1 cellular context compared by ENCODE assay signal in the genomic region with DNA sequence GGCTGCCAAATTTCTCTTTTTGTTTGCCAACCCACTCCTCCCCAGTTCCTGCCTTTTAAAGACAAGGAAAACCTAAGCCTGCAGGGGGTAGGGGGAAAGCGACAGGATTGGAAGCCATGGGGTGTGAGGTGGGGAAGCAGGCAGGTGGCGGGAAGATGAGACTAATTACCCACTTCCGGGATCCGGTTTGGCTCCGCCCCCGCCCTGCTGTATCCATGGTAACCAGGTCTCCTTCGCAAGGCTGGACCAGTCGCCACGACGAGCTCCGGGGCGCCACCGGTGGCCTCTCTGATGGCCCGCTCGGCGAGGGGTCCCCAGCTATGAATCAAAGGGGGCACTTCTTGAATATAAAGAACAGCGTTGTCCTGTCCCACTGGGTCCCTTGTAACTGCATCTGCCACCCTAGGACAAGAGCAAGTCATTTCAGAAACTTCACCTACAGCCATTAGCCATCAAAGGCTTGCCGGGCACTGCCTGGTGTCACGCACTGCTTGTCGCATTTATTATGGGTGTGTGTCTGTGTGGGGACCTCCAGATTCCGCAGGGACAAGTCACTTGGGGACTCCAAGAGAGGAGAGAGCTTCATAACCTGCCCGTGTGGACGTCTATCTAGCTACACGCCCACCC.
TF ChIP-seq lines count a peak whose summit lies in the region.

No MANE protein-coding gene starts in this region.

TF ChIP-seq in HepG2, 621 proteins besides CTCF, POLR2A, EP300 and RAD21:
- no peak for TF ChIP-seq HCFC1 (IDR thresholded peaks at IDR 0.05; ENCODE audit: low read depth, low read length)
- peak; percentile 47; the same call in 1 of the 2 replicates for TF ChIP-seq ELF1 (CRISPR knock-in tag; IDR thresholded peaks at IDR 0.05)
- no peak for TF ChIP-seq GABPA (IDR thresholded peaks at IDR 0.05; ENCODE audit: low read depth, low read length)
- TF ChIP-seq GABPA (CRISPR knock-in tag; IDR thresholded peaks at IDR 0.05; ENCODE audit: low read depth), result 0 out of 2 replicates have a peak, but pooled peaks have one; percentile 11
